Comparison of ENCODE assay signal across 1 cellular context in genomic region chr11:86176165-86176884, GRCh38.
TF ChIP-seq lines count a peak whose summit lies in the region.

No MANE protein-coding gene starts in this region.

TF ChIP-seq in K562, 482 proteins besides CTCF, POLR2A, EP300 and RAD21 (continued from another document and continues in another):
- TF ChIP-seq, protein P1, sequence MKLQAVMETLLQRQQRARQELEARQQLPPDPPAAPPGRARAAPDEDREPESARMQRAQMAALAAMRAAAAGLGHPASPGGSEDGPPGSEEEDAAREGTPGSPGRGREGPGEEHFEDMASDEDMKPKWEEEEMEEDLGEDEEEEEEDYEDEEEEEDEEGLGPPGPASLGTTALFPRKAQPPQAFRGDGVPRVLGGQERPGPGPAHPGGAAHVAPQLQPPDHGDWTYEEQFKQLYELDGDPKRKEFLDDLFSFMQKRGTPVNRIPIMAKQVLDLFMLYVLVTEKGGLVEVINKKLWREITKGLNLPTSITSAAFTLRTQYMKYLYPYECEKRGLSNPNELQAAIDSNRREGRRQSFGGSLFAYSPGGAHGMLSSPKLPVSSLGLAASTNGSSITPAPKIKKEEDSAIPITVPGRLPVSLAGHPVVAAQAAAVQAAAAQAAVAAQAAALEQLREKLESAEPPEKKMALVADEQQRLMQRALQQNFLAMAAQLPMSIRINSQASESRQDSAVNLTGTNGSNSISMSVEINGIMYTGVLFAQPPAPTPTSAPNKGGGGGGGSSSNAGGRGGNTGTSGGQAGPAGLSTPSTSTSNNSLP (IDR thresholded peaks at IDR 0.05; ENCODE audit: borderline replicate concordance, low read depth, low read length) = peak; percentile 76; the same call in 1 of the 2 replicates
- peak; percentile 81 for TF ChIP-seq MAFK (IDR thresholded peaks at IDR 0.05; ENCODE audit: low read length)
- TF ChIP-seq MTA3 (IDR thresholded peaks at IDR 0.05; ENCODE audit: borderline replicate concordance) = peak; percentile 76
- no peak for TF ChIP-seq RBM25 (IDR thresholded peaks at IDR 0.05; ENCODE audit: low read depth, low read length, severe bottlenecking)
- no peak for TF ChIP-seq SRSF1 (IDR thresholded peaks at IDR 0.05; ENCODE audit: low read depth, low read length)
- TF ChIP-seq ZNF41 (CRISPR knock-in tag; conservative IDR thresholded peaks at IDR 0.05) = no peak; the same call in 1 of the 2 replicates
- no peak for TF ChIP-seq ZNF12 (CRISPR knock-in tag; IDR thresholded peaks at IDR 0.05)
- peak; percentile 49; the same call in 1 of the 2 replicates for TF ChIP-seq FOXJ2 (tag; IDR thresholded peaks at IDR 0.05)
- TF ChIP-seq MYBL2 (IDR thresholded peaks at IDR 0.05; ENCODE audit: low read depth) = no peak
- no peak for TF ChIP-seq MYBL2 (CRISPR knock-in tag; IDR thresholded peaks at IDR 0.05; ENCODE audit: borderline replicate concordance)
- no peak for TF ChIP-seq NUFIP1 (IDR thresholded peaks at IDR 0.05; ENCODE audit: partially characterized antibody)
- no peak for TF ChIP-seq KDM5B (IDR thresholded peaks at IDR 0.05; ENCODE audit: insufficient replicate concordance, low read depth, low read length)
- TF ChIP-seq, protein P2, sequence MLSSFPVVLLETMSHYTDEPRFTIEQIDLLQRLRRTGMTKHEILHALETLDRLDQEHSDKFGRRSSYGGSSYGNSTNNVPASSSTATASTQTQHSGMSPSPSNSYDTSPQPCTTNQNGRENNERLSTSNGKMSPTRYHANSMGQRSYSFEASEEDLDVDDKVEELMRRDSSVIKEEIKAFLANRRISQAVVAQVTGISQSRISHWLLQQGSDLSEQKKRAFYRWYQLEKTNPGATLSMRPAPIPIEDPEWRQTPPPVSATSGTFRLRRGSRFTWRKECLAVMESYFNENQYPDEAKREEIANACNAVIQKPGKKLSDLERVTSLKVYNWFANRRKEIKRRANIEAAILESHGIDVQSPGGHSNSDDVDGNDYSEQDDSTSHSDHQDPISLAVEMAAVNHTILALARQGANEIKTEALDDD (IDR thresholded peaks at IDR 0.05) = peak; percentile 51
- TF ChIP-seq RB1 (IDR thresholded peaks at IDR 0.05; ENCODE audit: low read depth) = no peak
- TF ChIP-seq FOXA3 (CRISPR knock-in tag; conservative IDR thresholded peaks at IDR 0.05 in 1 of 2, IDR thresholded peaks at IDR 0.05 in 1 of 2) = peak; percentile 54 to 68; a peak in 2 of 4 replicates
- TF ChIP-seq, protein P3, sequence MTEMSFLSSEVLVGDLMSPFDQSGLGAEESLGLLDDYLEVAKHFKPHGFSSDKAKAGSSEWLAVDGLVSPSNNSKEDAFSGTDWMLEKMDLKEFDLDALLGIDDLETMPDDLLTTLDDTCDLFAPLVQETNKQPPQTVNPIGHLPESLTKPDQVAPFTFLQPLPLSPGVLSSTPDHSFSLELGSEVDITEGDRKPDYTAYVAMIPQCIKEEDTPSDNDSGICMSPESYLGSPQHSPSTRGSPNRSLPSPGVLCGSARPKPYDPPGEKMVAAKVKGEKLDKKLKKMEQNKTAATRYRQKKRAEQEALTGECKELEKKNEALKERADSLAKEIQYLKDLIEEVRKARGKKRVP (CRISPR knock-in tag; IDR thresholded peaks at IDR 0.05) = peak; percentile 74; the same call in 1 of the 2 replicates
- no peak for TF ChIP-seq ID3 (CRISPR knock-in tag; IDR thresholded peaks at IDR 0.05)
- TF ChIP-seq ID3 (tag; IDR thresholded peaks at IDR 0.05) = no peak
- peak; percentile 18 for TF ChIP-seq NEUROD1 (IDR thresholded peaks at IDR 0.05; ENCODE audit: borderline replicate concordance, low read depth, low read length, partially characterized antibody)
- TF ChIP-seq ZNF23 (CRISPR knock-in tag; IDR thresholded peaks at IDR 0.05) = no peak
- TF ChIP-seq HMG20B (CRISPR knock-in tag; IDR thresholded peaks at IDR 0.05) = no peak
- TF ChIP-seq FOXJ3 (CRISPR knock-in tag; IDR thresholded peaks at IDR 0.05) = no peak
- no peak for TF ChIP-seq ATF2 (CRISPR knock-in tag; IDR thresholded peaks at IDR 0.05)
- TF ChIP-seq, protein P4, sequence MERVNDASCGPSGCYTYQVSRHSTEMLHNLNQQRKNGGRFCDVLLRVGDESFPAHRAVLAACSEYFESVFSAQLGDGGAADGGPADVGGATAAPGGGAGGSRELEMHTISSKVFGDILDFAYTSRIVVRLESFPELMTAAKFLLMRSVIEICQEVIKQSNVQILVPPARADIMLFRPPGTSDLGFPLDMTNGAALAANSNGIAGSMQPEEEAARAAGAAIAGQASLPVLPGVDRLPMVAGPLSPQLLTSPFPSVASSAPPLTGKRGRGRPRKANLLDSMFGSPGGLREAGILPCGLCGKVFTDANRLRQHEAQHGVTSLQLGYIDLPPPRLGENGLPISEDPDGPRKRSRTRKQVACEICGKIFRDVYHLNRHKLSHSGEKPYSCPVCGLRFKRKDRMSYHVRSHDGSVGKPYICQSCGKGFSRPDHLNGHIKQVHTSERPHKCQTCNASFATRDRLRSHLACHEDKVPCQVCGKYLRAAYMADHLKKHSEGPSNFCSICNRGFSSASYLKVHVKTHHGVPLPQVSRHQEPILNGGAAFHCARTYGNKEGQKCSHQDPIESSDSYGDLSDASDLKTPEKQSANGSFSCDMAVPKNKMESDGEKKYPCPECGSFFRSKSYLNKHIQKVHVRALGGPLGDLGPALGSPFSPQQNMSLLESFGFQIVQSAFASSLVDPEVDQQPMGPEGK (CRISPR knock-in tag; IDR thresholded peaks at IDR 0.05; ENCODE audit: borderline replicate concordance) = no peak
- TF ChIP-seq, protein P5, sequence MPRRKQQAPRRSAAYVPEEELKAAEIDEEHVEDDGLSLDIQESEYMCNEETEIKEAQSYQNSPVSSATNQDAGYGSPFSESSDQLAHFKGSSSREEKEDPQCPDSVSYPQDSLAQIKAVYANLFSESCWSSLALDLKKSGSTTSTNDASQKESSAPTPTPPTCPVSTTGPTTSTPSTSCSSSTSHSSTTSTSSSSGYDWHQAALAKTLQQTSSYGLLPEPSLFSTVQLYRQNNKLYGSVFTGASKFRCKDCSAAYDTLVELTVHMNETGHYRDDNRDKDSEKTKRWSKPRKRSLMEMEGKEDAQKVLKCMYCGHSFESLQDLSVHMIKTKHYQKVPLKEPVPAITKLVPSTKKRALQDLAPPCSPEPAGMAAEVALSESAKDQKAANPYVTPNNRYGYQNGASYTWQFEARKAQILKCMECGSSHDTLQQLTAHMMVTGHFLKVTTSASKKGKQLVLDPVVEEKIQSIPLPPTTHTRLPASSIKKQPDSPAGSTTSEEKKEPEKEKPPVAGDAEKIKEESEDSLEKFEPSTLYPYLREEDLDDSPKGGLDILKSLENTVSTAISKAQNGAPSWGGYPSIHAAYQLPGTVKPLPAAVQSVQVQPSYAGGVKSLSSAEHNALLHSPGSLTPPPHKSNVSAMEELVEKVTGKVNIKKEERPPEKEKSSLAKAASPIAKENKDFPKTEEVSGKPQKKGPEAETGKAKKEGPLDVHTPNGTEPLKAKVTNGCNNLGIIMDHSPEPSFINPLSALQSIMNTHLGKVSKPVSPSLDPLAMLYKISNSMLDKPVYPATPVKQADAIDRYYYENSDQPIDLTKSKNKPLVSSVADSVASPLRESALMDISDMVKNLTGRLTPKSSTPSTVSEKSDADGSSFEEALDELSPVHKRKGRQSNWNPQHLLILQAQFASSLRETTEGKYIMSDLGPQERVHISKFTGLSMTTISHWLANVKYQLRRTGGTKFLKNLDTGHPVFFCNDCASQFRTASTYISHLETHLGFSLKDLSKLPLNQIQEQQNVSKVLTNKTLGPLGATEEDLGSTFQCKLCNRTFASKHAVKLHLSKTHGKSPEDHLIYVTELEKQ (CRISPR knock-in tag; IDR thresholded peaks at IDR 0.05) = no peak
- TF ChIP-seq ZNF174 (CRISPR knock-in tag; IDR thresholded peaks at IDR 0.05) = no peak
- TF ChIP-seq ARHGAP35 (IDR thresholded peaks at IDR 0.05; ENCODE audit: partially characterized antibody) = no peak
- TF ChIP-seq SOX6 (IDR thresholded peaks at IDR 0.05) = peak; percentile 89
- TF ChIP-seq TCF15 (CRISPR knock-in tag; IDR thresholded peaks at IDR 0.05) = no peak
- TF ChIP-seq HLTF (IDR thresholded peaks at IDR 0.05) = 0 out of 2 replicates have a peak, but pooled peaks have one; percentile 67
- TF ChIP-seq, protein P6, sequence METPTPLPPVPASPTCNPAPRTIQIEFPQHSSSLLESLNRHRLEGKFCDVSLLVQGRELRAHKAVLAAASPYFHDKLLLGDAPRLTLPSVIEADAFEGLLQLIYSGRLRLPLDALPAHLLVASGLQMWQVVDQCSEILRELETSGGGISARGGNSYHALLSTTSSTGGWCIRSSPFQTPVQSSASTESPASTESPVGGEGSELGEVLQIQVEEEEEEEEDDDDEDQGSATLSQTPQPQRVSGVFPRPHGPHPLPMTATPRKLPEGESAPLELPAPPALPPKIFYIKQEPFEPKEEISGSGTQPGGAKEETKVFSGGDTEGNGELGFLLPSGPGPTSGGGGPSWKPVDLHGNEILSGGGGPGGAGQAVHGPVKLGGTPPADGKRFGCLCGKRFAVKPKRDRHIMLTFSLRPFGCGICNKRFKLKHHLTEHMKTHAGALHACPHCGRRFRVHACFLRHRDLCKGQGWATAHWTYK (CRISPR knock-in tag; IDR thresholded peaks at IDR 0.05) = no peak
- TF ChIP-seq KHSRP (IDR thresholded peaks at IDR 0.05) = 0 out of 2 replicates have a peak, but pooled peaks have one; percentile 47
- TF ChIP-seq MECOM (CRISPR knock-in tag; IDR thresholded peaks at IDR 0.05) = no peak
- TF ChIP-seq ILK (tag; IDR thresholded peaks at IDR 0.05; ENCODE audit: borderline replicate concordance, low read depth) = no peak
- no peak for TF ChIP-seq RUNX1 (IDR thresholded peaks at IDR 0.05; ENCODE audit: low read depth)
- no peak for TF ChIP-seq ZNF77 (CRISPR knock-in tag; IDR thresholded peaks at IDR 0.05)
- TF ChIP-seq CHD2 (IDR thresholded peaks at IDR 0.05; ENCODE audit: low read depth, low read length) = no peak
